In genomic region chr7:90404777-90405176, GRCh38 we compare ENCODE assay signal across 8 cellular contexts. TPM values are rescaled to one million over a fixed set of nuclear protein-coding genes. Genes with fewer than 3 reads are reported as not detected.
DNase-seq lines count a peak whose midpoint lies in the region; ATAC-seq and TF ChIP-seq lines count a peak whose summit lies in the region.

No MANE protein-coding gene starts in this region.

- peaks cover 4% of the 10 kb centered on the region; the same call in 1 of the 2 replicates for H3F3A ChIP-seq in PC-9 (ENCODE audit: insufficient read depth, low read depth)

- no peaks in the 10 kb centered on the region for H3K36me3 Mint-ChIP-seq in activated CD4-positive, alpha-beta T cell treated with anti-CD3 and anti-CD28 coated beads, Interleukin-2, amount 10 ng/mL, durations not matched to agents 24 days and 14 days (ENCODE audit: low read depth)
- H3K36me3 Mint-ChIP-seq in progenitor cell of endocrine pancreas (ENCODE audit: insufficient read depth), result peaks cover 8% of the 10 kb centered on the region

- peak overlapping the region; percentile 81 for H3K4me2 ChIP-seq in PC-9

- H3K27me3 ChIP-seq in PC-9 (ENCODE audit: insufficient read depth, low read depth) (no peaks in the 10 kb centered on the region), endocrine pancreas (ENCODE audit: control insufficient read depth, insufficient read depth, low read length) (no peaks in the 10 kb centered on the region)

- peaks cover 15% of the 10 kb centered on the region for H3K27me3 Mint-ChIP-seq in activated CD4-positive, alpha-beta T cell treated with anti-CD3 and anti-CD28 coated beads, Interleukin-2, amount 10 ng/mL, durations not matched to agents 24 days and 14 days
- peaks cover 23% of the 10 kb centered on the region for H3K27me3 Mint-ChIP-seq in progenitor cell of endocrine pancreas

- peaks cover 19% of the 10 kb centered on the region for H3K4me1 Mint-ChIP-seq in activated CD4-positive, alpha-beta T cell treated with anti-CD3 and anti-CD28 coated beads, Interleukin-2, amount 10 ng/mL, durations not matched to agents 24 days and 14 days
- peaks cover 15% of the 10 kb centered on the region for H3K4me1 Mint-ChIP-seq in progenitor cell of endocrine pancreas (ENCODE audit: low read depth)

- H3K4me1 ChIP-seq in PC-9 (replicated peaks; ENCODE audit: insufficient read depth) (peaks cover 13% of the 10 kb centered on the region), endocrine pancreas (ENCODE audit: control insufficient read depth, insufficient read depth, low read length) (peaks cover 31% of the 10 kb centered on the region)

- H3K9ac ChIP-seq in endocrine pancreas (ENCODE audit: control insufficient read depth, insufficient read depth, low read length), result no peak overlapping the region

- H3K9me3 ChIP-seq in PC-9 (ENCODE audit: insufficient read depth, low read depth) (no peaks in the 10 kb centered on the region), endocrine pancreas (ENCODE audit: control insufficient read depth, low read length) (no peaks in the 10 kb centered on the region)

- H4K20me1 ChIP-seq in PC-9 (ENCODE audit: insufficient read depth), result no peaks in the 10 kb centered on the region

- in situ Hi-C loops in KBM-7 (cut with MboI; ENCODE audit: low pct_unique_long_range_greater_than_20kb, low sequenced_read_pairs), result no loop called here

- H3K4me3 ChIP-seq in PC-9 (peak overlapping the region; percentile 97), endocrine pancreas (ENCODE audit: control insufficient read depth, insufficient read depth, low read length) (peak overlapping the region; percentile 83)

- H3K36me3 ChIP-seq in PC-9 (ENCODE audit: low read depth) (peaks cover 8% of the 10 kb centered on the region; the same call in 1 of the 2 replicates), endocrine pancreas (ENCODE audit: control insufficient read depth, insufficient read depth, low read length) (no peaks in the 10 kb centered on the region)

- TF ChIP-seq CTCF in PC-9 (conservative IDR thresholded peaks at IDR 0.05), result no peak
- TF ChIP-seq CTCF in progenitor cell of endocrine pancreas (IDR thresholded peaks at IDR 0.05; ENCODE audit: unreplicated experiment), result no peak

- BruUV-seq in PC-9 (replicated peaks; lab: Mats Ljungman, UMichigan), result no TSS peak

- H3K27ac ChIP-seq in PC-9, result no peak overlapping the region

- no peak for DNase-seq in activated CD4-positive, alpha-beta T cell treated with anti-CD3 and anti-CD28 coated beads, Interleukin-2, amount 10 ng/mL, durations not matched to agents 24 days and 14 days
- DNase-seq in activated CD4-positive, alpha-beta T cell treated with anti-CD3 and anti-CD28 coated beads for 4 hours, result no peak
- DNase-seq in PC-9 (no peak), progenitor cell of endocrine pancreas (ENCODE audit: low spot score, unreplicated experiment) (no peak), KBM-7 (no peak), GM19238 (ENCODE audit: insufficient read length, low spot score) (no peak)

- H2AFZ ChIP-seq in PC-9, result no peak overlapping the region

- H3K27ac Mint-ChIP-seq in activated CD4-positive, alpha-beta T cell treated with anti-CD3 and anti-CD28 coated beads, Interleukin-2, amount 10 ng/mL, durations not matched to agents 24 days and 14 days, result no peak overlapping the region
- no peak overlapping the region for H3K27ac Mint-ChIP-seq in progenitor cell of endocrine pancreas

- H3K9me3 Mint-ChIP-seq in activated CD4-positive, alpha-beta T cell treated with anti-CD3 and anti-CD28 coated beads, Interleukin-2, amount 10 ng/mL, durations not matched to agents 24 days and 14 days, result no peaks in the 10 kb centered on the region
- H3K9me3 Mint-ChIP-seq in progenitor cell of endocrine pancreas (ENCODE audit: low read depth), result no peaks in the 10 kb centered on the region

- H3K79me2 ChIP-seq in PC-9 (ENCODE audit: low read depth), result peaks cover 25% of the 10 kb centered on the region

- intact Hi-C loops in activated CD4-positive, alpha-beta T cell treated with anti-CD3 and anti-CD28 coated beads, Interleukin-2, amount 10 ng/mL, durations not matched to agents 24 days and 14 days (cut with micrococcal nuclease), result no loop called here
- intact Hi-C loops in PC-9 (cut with micrococcal nuclease; ENCODE audit: unreplicated experiment), result no loop called here

- H3K4me3 Mint-ChIP-seq in activated CD4-positive, alpha-beta T cell treated with anti-CD3 and anti-CD28 coated beads, Interleukin-2, amount 10 ng/mL, durations not matched to agents 24 days and 14 days, result peak overlapping the region; percentile 93
- peak overlapping the region; percentile 98 for H3K4me3 Mint-ChIP-seq in progenitor cell of endocrine pancreas (ENCODE audit: low read depth)

- H3K9me2 ChIP-seq in PC-9 (ENCODE audit: insufficient read depth), result no peaks in the 10 kb centered on the region

- no peak for ATAC-seq in GM19455 (IDR thresholded peaks at IDR 0.05; ENCODE audit: unreplicated experiment)

- CTCF ChIA-PET in PC-9 (lab: Charles Lee), result no interaction called here

- POLR2A ChIA-PET in PC-9 (lab: Charles Lee; ENCODE audit: unreplicated experiment), result no interaction called here

RNA-seq across cellular contexts. Expression of gene CLDN12, which starts 1.5 kb away (rescaled TPM):
- 3.3 and 4.2 TPM in 2 replicates for total RNA-seq in activated CD4-positive, alpha-beta T cell treated with anti-CD3 and anti-CD28 coated beads, Interleukin-2, amount 10 ng/mL, durations not matched to agents 24 days and 14 days
- total RNA-seq in PC-9 (2021) (50.9 and 57.7 TPM in 2 replicates), progenitor cell of endocrine pancreas (48.9 and 56.6 TPM in 2 replicates)

RNA-seq across cellular contexts. Expression of gene GTPBP10, which starts 58.3 kb away (rescaled TPM):
- total RNA-seq in activated CD4-positive, alpha-beta T cell treated with anti-CD3 and anti-CD28 coated beads, Interleukin-2, amount 10 ng/mL, durations not matched to agents 24 days and 14 days, result 37.1 and 37.7 TPM in 2 replicates
- total RNA-seq in PC-9 (2021) (29.3 and 36.7 TPM in 2 replicates), progenitor cell of endocrine pancreas (25.1 and 25.3 TPM in 2 replicates)
